ENCODE assay signal across 9 cellular contexts in the genomic region with DNA sequence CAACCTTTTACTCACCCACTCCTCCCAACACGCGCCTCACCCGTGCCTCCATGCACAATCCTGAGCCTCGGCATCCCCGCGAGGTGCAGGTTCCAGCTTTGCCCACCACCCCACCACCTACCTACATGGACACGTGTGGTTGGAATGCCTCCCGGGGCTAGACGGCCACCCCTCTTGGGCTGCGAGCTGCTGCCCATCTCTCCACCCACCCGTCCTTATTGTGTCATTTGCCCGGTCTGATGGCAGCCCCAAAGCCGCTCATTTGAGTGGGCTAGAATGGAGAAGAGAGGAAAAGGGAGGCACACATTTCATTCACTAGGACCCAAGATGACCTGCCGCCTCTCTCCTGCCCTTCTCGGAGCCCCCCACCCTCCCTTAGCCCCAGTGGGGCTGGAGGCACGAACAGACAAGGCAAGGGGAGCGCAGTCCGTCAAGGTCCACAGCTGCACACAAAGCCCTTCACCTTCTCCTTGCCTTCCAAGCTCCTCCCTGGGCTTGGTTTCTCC. TPM values are rescaled to one million over a fixed set of nuclear protein-coding genes. Genes with fewer than 3 reads are reported as not detected.
DNase-seq lines count a peak whose midpoint lies in the region; ATAC-seq and TF ChIP-seq lines count a peak whose summit lies in the region.
"Had no signal": no experiment of that assay in that cellular context is flagged by ENCODE, and none has a peak within 500 bp of the region (broad histone marks: within the 10 kb centered on the region; RNA-seq: fewer than 3 reads in every experiment).

No MANE protein-coding gene starts in this region.

- H3K27ac Mint-ChIP-seq in activated naive CD4-positive, alpha-beta T cell treated with anti-CD3 and anti-CD28 coated beads, Interleukin-2, amount 50 U/mL, for 24 hours = no peak overlapping the region
- no peak overlapping the region for H3K27ac Mint-ChIP-seq in activated naive CD8-positive, alpha-beta T cell treated with anti-CD3 and anti-CD28 coated beads, Interleukin-2, amount 10 ng/mL, durations not matched to agents 7 days and 5 days

- H3K9me3 ChIP-seq in iPS-18c (ENCODE audit: control insufficient read depth, insufficient read depth, low read length) (no peaks in the 10 kb centered on the region), stomach (no peaks in the 10 kb centered on the region)

- peaks cover 61% of the 10 kb centered on the region for H3K27me3 Mint-ChIP-seq in activated naive CD4-positive, alpha-beta T cell treated with anti-CD3 and anti-CD28 coated beads, Interleukin-2, amount 50 U/mL, for 24 hours
- peaks cover 78% of the 10 kb centered on the region for H3K27me3 Mint-ChIP-seq in activated naive CD8-positive, alpha-beta T cell treated with anti-CD3 and anti-CD28 coated beads, Interleukin-2, amount 10 ng/mL, durations not matched to agents 7 days and 5 days

- no peak for TF ChIP-seq CTCF in stomach (IDR thresholded peaks at IDR 0.05)

- peaks cover 6% of the 10 kb centered on the region for H3K4me1 Mint-ChIP-seq in activated naive CD4-positive, alpha-beta T cell treated with anti-CD3 and anti-CD28 coated beads, Interleukin-2, amount 50 U/mL, for 24 hours
- H3K4me1 Mint-ChIP-seq in activated naive CD8-positive, alpha-beta T cell treated with anti-CD3 and anti-CD28 coated beads, Interleukin-2, amount 10 ng/mL, durations not matched to agents 7 days and 5 days = peaks cover 15% of the 10 kb centered on the region

- H3K36me3 ChIP-seq in stomach = no peaks in the 10 kb centered on the region

- H3K27me3 ChIP-seq in stomach = peaks cover 0 to 4% (median 0%) of the 10 kb centered on the region in 3 donors

- peak overlapping the region; percentile 60 for H3K4me3 Mint-ChIP-seq in activated naive CD4-positive, alpha-beta T cell treated with anti-CD3 and anti-CD28 coated beads, Interleukin-2, amount 50 U/mL, for 24 hours
- H3K4me3 Mint-ChIP-seq in activated naive CD8-positive, alpha-beta T cell treated with anti-CD3 and anti-CD28 coated beads, Interleukin-2, amount 10 ng/mL, durations not matched to agents 7 days and 5 days = peak overlapping the region; percentile 76

- intact Hi-C loops in stomach (cut with DNase I; ENCODE audit: low total_unique reads) = no loop called here

- POLR2A ChIA-PET in activated naive CD8-positive, alpha-beta T cell treated with anti-CD3 and anti-CD28 coated beads, Interleukin-2, amount 10 ng/mL, durations not matched to agents 7 days and 5 days (lab: Charles Lee) = no interaction called here

- H3K27ac ChIP-seq in stomach = peak overlapping the region; percentile 85 to 93 (median 87)

- ATAC-seq in activated naive CD8-positive, alpha-beta T cell treated with anti-CD3 and anti-CD28 coated beads, Interleukin-2, amount 10 ng/mL, durations not matched to agents 7 days and 5 days (ENCODE audit: low read depth) = no peak
- ATAC-seq in HG03196 (IDR thresholded peaks at IDR 0.05; ENCODE audit: unreplicated experiment) = no peak

- no peaks in the 10 kb centered on the region for H3K36me3 Mint-ChIP-seq in activated naive CD4-positive, alpha-beta T cell treated with anti-CD3 and anti-CD28 coated beads, Interleukin-2, amount 50 U/mL, for 24 hours
- no peaks in the 10 kb centered on the region for H3K36me3 Mint-ChIP-seq in activated naive CD8-positive, alpha-beta T cell treated with anti-CD3 and anti-CD28 coated beads, Interleukin-2, amount 10 ng/mL, durations not matched to agents 7 days and 5 days
- H3K36me3 Mint-ChIP-seq: activated naive CD4-positive, alpha-beta T cell treated with anti-CD3 and anti-CD28 coated beads, Interleukin-2, amount 50 U/mL, for 72 hours had no signal

- 3 to 5% (median 4%) methylated on average over 18 of the region's 18 CpGs for WGBS in stomach, 5 donors

- no peak for TF ChIP-seq POLR2A in stomach (IDR thresholded peaks at IDR 0.05)

- no peak for TF ChIP-seq EP300 in stomach (IDR thresholded peaks at IDR 0.05)

- DNase-seq in activated naive CD4-positive, alpha-beta T cell treated with Interleukin-2 at 50 U/mL for 16 hours = no peak
- no peak for DNase-seq in activated naive CD8-positive, alpha-beta T cell treated with anti-CD3 and anti-CD28 coated beads, Interleukin-2, amount 10 ng/mL, durations not matched to agents 7 days and 5 days
- DNase-seq in stomach (no peak), NCI-H2081 treated with DMSO at 0.1 percent for 48 hours (lab: John Stamatoyannopoulos, UW) (no peak), pons (ENCODE audit: low spot score) (no peak)

- H3K4me1 ChIP-seq in stomach = peaks cover 5 to 30% (median 25%) of the 10 kb centered on the region in 4 donors

- H3K4me3 ChIP-seq in iPS-18c (ENCODE audit: insufficient read depth, low read depth, low read length) (peak overlapping the region; percentile 97), stomach (peak overlapping the region; percentile 75 to 90 (median 80))

- no peaks in the 10 kb centered on the region for H3K9me3 Mint-ChIP-seq in activated naive CD4-positive, alpha-beta T cell treated with anti-CD3 and anti-CD28 coated beads, Interleukin-2, amount 50 U/mL, for 24 hours
- H3K9me3 Mint-ChIP-seq in activated naive CD8-positive, alpha-beta T cell treated with anti-CD3 and anti-CD28 coated beads, Interleukin-2, amount 10 ng/mL, durations not matched to agents 7 days and 5 days = no peaks in the 10 kb centered on the region

RNA-seq across cellular contexts. Expression of a gene that starts 0.8 kb away (rescaled TPM):
- total RNA-seq in activated naive CD8-positive, alpha-beta T cell treated with anti-CD3 and anti-CD28 coated beads, Interleukin-2, amount 10 ng/mL, durations not matched to agents 7 days and 5 days = under 1 TPM; 0.22 to 0.31 TPM
- 10 to 100 TPM in 2 of 5 donors, 1 to 10 TPM in 3; 1.2 to 11.9 (median 9.5) TPM for total RNA-seq in stomach
- 1 to 10 TPM in 2 of 3 donors, under 1 TPM in 1; 0.78 to 2.1 (median 2.0) TPM for polyA plus RNA-seq in stomach
